Comparison of ENCODE assay signal across 24 cellular contexts in genomic region chr17:50922739-50923405, GRCh38. TPM values are rescaled to one million over a fixed set of nuclear protein-coding genes. Genes with fewer than 3 reads are reported as not detected.
DNase-seq lines count a peak whose midpoint lies in the region; ATAC-seq and TF ChIP-seq lines count a peak whose summit lies in the region.
"Had no signal": no experiment of that assay in that cellular context is flagged by ENCODE, and none has a peak within 500 bp of the region (broad histone marks: within the 10 kb centered on the region; RNA-seq: fewer than 3 reads in every experiment).

No MANE protein-coding gene starts in this region.

- 87% methylated on average over 6 of the region's 6 CpGs for WGBS in SK-N-SH (ENCODE audit: low lambda C conversion rate)
- 100% methylated on average over 1 of the region's 6 CpGs for WGBS in right lobe of liver (ENCODE audit: insufficient coverage, low coverage, low lambda C conversion rate, missing lambda C conversion rate)
- 49 to 100% methylated on average over 1 to 6 of the region's 6 CpGs for WGBS in transverse colon (ENCODE audit: low coverage in 1 of 2), 2 donors
- 68 to 74% methylated on average over 4 to 6 of the region's 6 CpGs for WGBS in thyroid gland, 2 donors

- no peak for TF ChIP-seq RAD21 in SK-N-SH (IDR thresholded peaks at IDR 0.05; ENCODE audit: low read length)

- TF ChIP-seq POLR2A in right lobe of liver (IDR thresholded peaks at IDR 0.05), result no peak
- no peak for TF ChIP-seq POLR2A in transverse colon (IDR thresholded peaks at IDR 0.05)
- TF ChIP-seq POLR2A in thyroid gland (IDR thresholded peaks at IDR 0.05), result no peak

- peaks cover 76% of the 10 kb centered on the region for H3K4me1 Mint-ChIP-seq in brain

- H3K9me3 Mint-ChIP-seq in brain, result no peaks in the 10 kb centered on the region
- H3K9me3 Mint-ChIP-seq: activated T-cell treated with anti-CD3 and anti-CD28 coated beads, Interleukin-2, amount 50 U/mL, for 72 hours; GM23338; stimulated activated naive B cell treated with anti-CD40 and anti-IgM and Interleukin-4, amounts not matched to agents 10 μg/mL and 1 μg/mL and 100 μg/mL, for 72 hours; T-helper 2 cell treated with Interferon-gamma antibody and Interleukin-4, amounts not matched to agents 5 μg/mL and 100 μg/mL, for 36 hours had no signal

- no peak for TF ChIP-seq CTCF in SK-N-SH (IDR thresholded peaks at IDR 0.05)
- no peak for TF ChIP-seq CTCF in brain (conservative IDR thresholded peaks at IDR 0.05)
- TF ChIP-seq CTCF in right lobe of liver (IDR thresholded peaks at IDR 0.05), result no peak
- TF ChIP-seq CTCF in transverse colon (IDR thresholded peaks at IDR 0.05), result no peak
- TF ChIP-seq CTCF in GM10266 (IDR thresholded peaks at IDR 0.05; ENCODE audit: control insufficient read depth, insufficient read depth, low read depth, missing control alignments), result no peak
- TF ChIP-seq CTCF in thyroid gland (IDR thresholded peaks at IDR 0.05), result no peak

- H3K27ac ChIP-seq in SK-N-SH (ENCODE audit: low read depth in 2 of 2, low read length in 1 of 2), result peak overlapping the region in 1 of 2 experiments; percentile 80; a peak in 2 of 4 replicates
- H3K27ac ChIP-seq in right lobe of liver, result peak overlapping the region in 1 of 3 donors; percentile 49
- H3K27ac ChIP-seq in transverse colon, result peak overlapping the region; percentile 81 to 93 (median 91)
- no peak overlapping the region for H3K27ac ChIP-seq in thyroid gland
- H3K27ac ChIP-seq: adrenal gland, testis had no signal

- no peak for ATAC-seq in SK-N-SH treated with all-trans-retinoic acid at 6 μM for 48 hours
- no peak for ATAC-seq in right lobe of liver
- ATAC-seq: activated CD8-positive, alpha-beta memory T cell treated with anti-CD3 and anti-CD28 coated beads, Interleukin-2, amount 10 ng/mL, durations not matched to agents 7 days and 5 days; activated T-cell treated with anti-CD3 and anti-CD28 coated beads, Interleukin-2, amount 50 U/mL, for 72 hours; GM23338; stimulated activated naive B cell treated with anti-CD40 and anti-IgM and Interleukin-4, amounts not matched to agents 10 μg/mL and 1 μg/mL and 100 μg/mL, for 72 hours had no signal

- H3K27me3 ChIP-seq in SK-N-SH (ENCODE audit: insufficient read depth), result no peaks in the 10 kb centered on the region
- no peaks in the 10 kb centered on the region for H3K27me3 ChIP-seq in right lobe of liver
- no peaks in the 10 kb centered on the region for H3K27me3 ChIP-seq in transverse colon
- H3K27me3 ChIP-seq in thyroid gland, result no peaks in the 10 kb centered on the region
- H3K27me3 ChIP-seq: adrenal gland, testis had no signal

- no peak overlapping the region; the same call in 1 of the 2 replicates for H3K4me2 ChIP-seq in SK-N-SH
- H3K4me2 ChIP-seq: GM23338 had no signal

- POLR2A ChIA-PET in SK-N-SH (lab: Yijun Ruan, JAX), result interaction anchor here (1.0 to 13.7 kb wide), 7 partner anchors 8 to 57 kb away, joined by 3 to 166 read pairs (median 6); partner anchors contain the start of gene TOB1

- no peak overlapping the region for H3K4me3 ChIP-seq in SK-N-SH (ENCODE audit: low read depth in 2 of 2, low read length in 1 of 2)
- H3K4me3 ChIP-seq in right lobe of liver, result no peak overlapping the region
- no peak overlapping the region for H3K4me3 ChIP-seq in transverse colon
- no peak overlapping the region for H3K4me3 ChIP-seq in thyroid gland (replicated peaks in 1 of 3)
- H3K4me3 ChIP-seq: adrenal gland, GM23338, testis had no signal

- DNase-seq in SK-N-SH (no peak), right lobe of liver (peak in 2 of 3 donors; percentile 7 to 39), transverse colon (peak; percentile 81), GM10266 (ENCODE audit: extremely low spot score) (no peak), thyroid gland (no peak), OCI-M1 (lab: John Stamatoyannopoulos, UW) (no peak)
- DNase-seq: 8988T; activated CD4-positive, alpha-beta T cell treated with anti-CD3 and anti-CD28 coated beads, Interleukin-2, amount 50 U/mL, for 1 hour; activated CD8-positive, alpha-beta memory T cell treated with anti-CD3 and anti-CD28 coated beads, Interleukin-2, amount 10 ng/mL, durations not matched to agents 7 days and 5 days; activated naive CD4-positive, alpha-beta T cell treated with Interleukin-2 at 50 U/mL for 16 hours; activated T-cell treated with anti-CD3 and anti-CD28 coated beads, Interleukin-2, amount 50 U/mL, for 72 hours; cortex of kidney; DMS79; GF-D8; KG1; NCI-H1436 treated with DMSO at 0.1 percent for 48 hours; occipital lobe; stimulated activated naive B cell treated with anti-CD40 and anti-IgM and Interleukin-4, amounts not matched to agents 10 μg/mL and 1 μg/mL and 100 μg/mL, for 72 hours; testis had no signal

- H3K36me3 ChIP-seq in SK-N-SH (replicated peaks in 1 of 2; ENCODE audit: control insufficient read depth in 1 of 2, insufficient read depth in 2 of 2, low read length in 1 of 2) (no peaks in the 10 kb centered on the region), right lobe of liver (no peaks in the 10 kb centered on the region), transverse colon (no peaks in the 10 kb centered on the region), thyroid gland (no peaks in the 10 kb centered on the region)
- H3K36me3 ChIP-seq: adrenal gland had no signal

- H3K4me3 Mint-ChIP-seq in brain, result no peak overlapping the region
- H3K4me3 Mint-ChIP-seq: activated CD8-positive, alpha-beta memory T cell treated with anti-CD3 and anti-CD28 coated beads, Interleukin-2, amount 10 ng/mL, durations not matched to agents 7 days and 5 days; activated T-cell treated with anti-CD3 and anti-CD28 coated beads, Interleukin-2, amount 50 U/mL, for 72 hours; GM23338; stimulated activated naive B cell treated with anti-CD40 and anti-IgM and Interleukin-4, amounts not matched to agents 10 μg/mL and 1 μg/mL and 100 μg/mL, for 72 hours; T-helper 2 cell treated with Interferon-gamma antibody and Interleukin-4, amounts not matched to agents 5 μg/mL and 100 μg/mL, for 36 hours had no signal

- H3K4me1 ChIP-seq in SK-N-SH (ENCODE audit: control insufficient read depth in 1 of 2, insufficient read depth in 2 of 2, low read depth in 1 of 2, low read length in 1 of 2), result peaks cover 28 to 41% of the 10 kb centered on the region in 2 experiments
- H3K4me1 ChIP-seq in right lobe of liver, result peaks cover 0 to 48% (median 13%) of the 10 kb centered on the region in 4 donors
- peaks cover 24 to 62% (median 58%) of the 10 kb centered on the region in 4 donors for H3K4me1 ChIP-seq in transverse colon
- H3K4me1 ChIP-seq in thyroid gland, result peaks cover 10 to 31% of the 10 kb centered on the region in 2 donors

- no peaks in the 10 kb centered on the region for H3F3A ChIP-seq in SK-N-SH (replicated peaks; ENCODE audit: insufficient read depth)

- TF ChIP-seq EP300 in SK-N-SH (IDR thresholded peaks at IDR 0.05; ENCODE audit: borderline replicate concordance in 1 of 2, low read depth in 1 of 2, low read length in 1 of 2) (no peak), transverse colon (IDR thresholded peaks at IDR 0.05; ENCODE audit: low read depth) (no peak)

- H3K36me3 Mint-ChIP-seq in brain, result no peaks in the 10 kb centered on the region
- H3K36me3 Mint-ChIP-seq: activated CD8-positive, alpha-beta memory T cell treated with anti-CD3 and anti-CD28 coated beads, Interleukin-2, amount 10 ng/mL, durations not matched to agents 7 days and 5 days; stimulated activated naive B cell treated with anti-CD40 and anti-IgM and Interleukin-4, amounts not matched to agents 10 μg/mL and 1 μg/mL and 100 μg/mL, for 72 hours had no signal

- H3K79me2 ChIP-seq in SK-N-SH (ENCODE audit: insufficient read depth), result no peaks in the 10 kb centered on the region

- intact Hi-C loops in right lobe of liver (cut with DNase I) (no loop called here), transverse colon (cut with DNase I; ENCODE audit: low total_unique reads) (no loop called here), thyroid gland (cut with DNase I) (no loop called here)

- no peak overlapping the region for H3K9ac ChIP-seq in SK-N-SH

- H2AFZ ChIP-seq in SK-N-SH (ENCODE audit: low read depth), result no peak overlapping the region; the same call in 1 of the 2 replicates
- H2AFZ ChIP-seq: GM23338 had no signal

- peak overlapping the region; percentile 33 to 100 (median 99) for H3K27ac Mint-ChIP-seq in brain
- H3K27ac Mint-ChIP-seq: activated CD8-positive, alpha-beta memory T cell treated with anti-CD3 and anti-CD28 coated beads, Interleukin-2, amount 10 ng/mL, durations not matched to agents 7 days and 5 days; activated T-cell treated with anti-CD3 and anti-CD28 coated beads, Interleukin-2, amount 50 U/mL, for 72 hours; GM23338; stimulated activated naive B cell treated with anti-CD40 and anti-IgM and Interleukin-4, amounts not matched to agents 10 μg/mL and 1 μg/mL and 100 μg/mL, for 72 hours had no signal

- H3K9me3 ChIP-seq in SK-N-SH, result no peaks in the 10 kb centered on the region
- no peaks in the 10 kb centered on the region for H3K9me3 ChIP-seq in right lobe of liver
- H3K9me3 ChIP-seq in transverse colon, result no peaks in the 10 kb centered on the region
- no peaks in the 10 kb centered on the region for H3K9me3 ChIP-seq in thyroid gland
- H3K9me3 ChIP-seq: adrenal gland, testis had no signal

- in situ Hi-C loops in transverse colon (cut with MboI; ENCODE audit: low pct_ligation_motif_present in 1 of 4, low pct_unique_long_range_greater_than_20kb in 1 of 4, low sequenced_read_pairs in 3 of 4), result no loop called here

- no peaks in the 10 kb centered on the region for H3K9me2 ChIP-seq in SK-N-SH

- CTCF ChIA-PET in SK-N-SH (lab: Yijun Ruan, JAX), result interaction anchor here (1.1 to 6.7 kb wide), 13 partner anchors 17 to 69 kb away, joined by 3 to 34 read pairs (median 4); partner anchors contain the start of gene TOB1

- H4K20me1 ChIP-seq in SK-N-SH (ENCODE audit: insufficient read depth), result no peaks in the 10 kb centered on the region

- peaks cover 3% of the 10 kb centered on the region for H3K27me3 Mint-ChIP-seq in brain

TF ChIP-seq in SK-N-SH, 30 proteins besides CTCF, POLR2A, EP300 and RAD21:
- TF ChIP-seq RCOR1 (IDR thresholded peaks at IDR 0.05; ENCODE audit: low read length) (peak; percentile 25; the same call in 1 of the 2 replicates), RXRA (IDR thresholded peaks at IDR 0.05; ENCODE audit: borderline replicate concordance, low read depth) (no peak)

TF ChIP-seq in SK-N-SH treated with all-trans-retinoic acid at 6 μM for 48 hours, 23 proteins besides CTCF, POLR2A, EP300 and RAD21 (continues in another document):
- no peak for TF ChIP-seq TOX (CRISPR knock-in tag; IDR thresholded peaks at IDR 0.05; ENCODE audit: borderline replicate concordance)
- TF ChIP-seq ARNTL (CRISPR knock-in tag; IDR thresholded peaks at IDR 0.05; ENCODE audit: borderline replicate concordance, low read depth), result no peak
- TF ChIP-seq RARB (CRISPR knock-in tag; IDR thresholded peaks at IDR 0.05), result no peak
- TF ChIP-seq ZFP30 (CRISPR knock-in tag; IDR thresholded peaks at IDR 0.05), result no peak
- TF ChIP-seq SNAI2 (CRISPR knock-in tag; IDR thresholded peaks at IDR 0.05), result no peak

RNA-seq across cellular contexts. Expression of gene TOB1, which starts 56.7 kb away (rescaled TPM):
- 19.3 and 21.8 TPM in 2 replicates for polyA plus RNA-seq in SK-N-SH (2012; rRNA removed)
- 18.3 and 22.8 TPM in 2 replicates for polyA plus RNA-seq in SK-N-SH (2012; cell fraction: cytosol; rRNA removed)
- polyA plus RNA-seq in SK-N-SH (2012; cell fraction: nucleus; rRNA removed), result 14.2 and 22.7 TPM in 2 replicates
- polyA plus RNA-seq in brain (ENCODE audit: insufficient read depth, low read depth, low replicate concordance), result 14.6 TPM
- 100 to 1,000 TPM in 3 of 6 experiments, 10 to 100 TPM in 3; 36.2 to 222 (median 82.1) TPM for total RNA-seq in right lobe of liver
- 10 to 100 TPM; 69.1 to 88.3 (median 75.5) TPM for total RNA-seq in transverse colon
- 10 to 100 TPM; 28.1 to 46.4 (median 31.1) TPM for total RNA-seq in thyroid gland

Comparison
In these comparisons a context has a peak if more than half of its experiments do, and no peak if none do; other contexts are left out.
1. DNase-seq: peak in right lobe of liver (2 of 3) and transverse colon (single experiment); none in SK-N-SH (single experiment), GM10266 (single experiment), thyroid gland (0 of 2) and OCI-M1 (single experiment).
2. H3K27ac ChIP-seq: peak in transverse colon (4 of 4); none in thyroid gland (0 of 3).